In genomic region chr5:91158011-91158410, GRCh38 we compare ENCODE assay signal across 17 cellular contexts.
"Had no signal": no experiment of that assay in that cellular context is flagged by ENCODE, and none has a peak within 500 bp of the region (broad histone marks: within the 10 kb centered on the region; RNA-seq: fewer than 3 reads in every experiment).

No MANE protein-coding gene starts in this region.

- DNase-seq: KBM-7, MV-4-11, NCI-H1048, NCI-H1105, NCI-H1417, NCI-H1436 treated with DMSO at 0.1 percent for 48 hours, NCI-H1694, NCI-H187 treated with DMSO at 0.1 percent for 48 hours, NCI-H2029 treated with DMSO at 0.1 percent for 48 hours, NCI-H2171, NCI-H446 treated with DMSO at 0.1 percent for 48 hours, NCI-H510A treated with DMSO at 0.1 percent for 48 hours, NCI-H526, NCI-H82, Right ventricle myocardium superior, RPMI8226, SIG-M5 had no signal
